8 cellular contexts compared by ENCODE assay signal in genomic region chr7:76549025-76549854, GRCh38. TPM values are rescaled to one million over a fixed set of nuclear protein-coding genes. Genes with fewer than 3 reads are reported as not detected.
DNase-seq lines count a peak whose midpoint lies in the region; ATAC-seq, FAIRE-seq and TF ChIP-seq lines count a peak whose summit lies in the region.
"Not testable (repeated sequence)": the region's sequence is repeated elsewhere in the genome, so short reads cannot be mapped to it uniquely, and the experiment has no call there.

No MANE protein-coding gene starts in this region.

- not testable (repeated sequence) for H3K36me3 ChIP-seq in endodermal cell (ENCODE audit: control insufficient read depth, insufficient read depth, low read length); mesodermal cell (ENCODE audit: control insufficient read depth, insufficient read depth, low read length)

- H3K9me3 ChIP-seq in endodermal cell (ENCODE audit: control insufficient read depth, low read length); mesodermal cell (ENCODE audit: control insufficient read depth, low read length): not testable (repeated sequence)

- peak overlapping the region; percentile 86 for H3K4me3 ChIP-seq in endodermal cell (ENCODE audit: low read length)
- peak overlapping the region; percentile 66 for H3K4me3 ChIP-seq in mesodermal cell (ENCODE audit: extremely low read depth, insufficient read depth, low read length, poor library complexity, severe bottlenecking)

- peak; percentile 99 for ATAC-seq in GM21390 (IDR thresholded peaks at IDR 0.05; ENCODE audit: unreplicated experiment)

- not testable (repeated sequence) for H3K27ac ChIP-seq in endodermal cell (ENCODE audit: low read depth, low read length)
- H3K27ac ChIP-seq in mesodermal cell (ENCODE audit: low read depth, low read length, severe bottlenecking) = peak overlapping the region; percentile 59

- 0% methylated on average over 71 of the region's 71 CpGs; no CpG with 5 or more reads in 1 of the 2 experiments for WGBS in endodermal cell (ENCODE audit: insufficient coverage in 1 of 2, insufficient read length in 1 of 2), 2 experiments
- 0 to 1% methylated on average over 29 to 56 of the region's 71 CpGs for WGBS in mesodermal cell (ENCODE audit: insufficient coverage in 2 of 2), 2 experiments

- H3K4me1 Mint-ChIP-seq in endodermal cell = not testable (repeated sequence)

- peak overlapping the region; percentile 85 for H3K4me3 Mint-ChIP-seq in endodermal cell

- not testable (repeated sequence) for H3K27me3 ChIP-seq in endodermal cell (ENCODE audit: control insufficient read depth, insufficient read depth, low read length, poor library complexity, severe bottlenecking)

- peak overlapping the region; percentile 82 for H3K27ac Mint-ChIP-seq in endodermal cell

- DNase-seq in Caki2 (ENCODE audit: low read depth) (peak; percentile 82), HTR-8/SVneo (ENCODE audit: insufficient read length, low spot score) (peak; percentile 55), NOMO-1 treated with dmso at 0.1 percent for 144 hours (lab: John Stamatoyannopoulos, UW; ENCODE audit: unreplicated experiment) (peak; percentile 99), endodermal cell (peak; percentile 96)
- DNase-seq in activated CD8-positive, alpha-beta memory T cell treated with anti-CD3 and anti-CD28 coated beads, Interleukin-2, amount 50 U/mL, for 1 hour (ENCODE audit: extremely low read depth) = peak; percentile 65
- peak; percentile 62 for DNase-seq in stimulated activated CD8-positive, alpha-beta memory T cell treated with anti-CD3 and anti-CD28 coated beads, Interleukin-15, amount 100 ng/mL, for 1 hour (ENCODE audit: low read depth)

- H3K9me3 Mint-ChIP-seq in endodermal cell = not testable (repeated sequence)

- not testable (repeated sequence) for H3K27me3 Mint-ChIP-seq in endodermal cell (ENCODE audit: insufficient read depth)

- peak; percentile 24 for TF ChIP-seq CTCF in endodermal cell (conservative IDR thresholded peaks at IDR 0.05)

- H3K9ac ChIP-seq in endodermal cell (ENCODE audit: extremely low read depth, low read length, poor library complexity, severe bottlenecking) = peak overlapping the region; percentile 69

- H3K36me3 Mint-ChIP-seq in endodermal cell (ENCODE audit: low read depth) = not testable (repeated sequence)

- not testable (repeated sequence) for FAIRE-seq in HTR-8/SVneo (lab: Jason Lieb, UNC)

- H3K4me1 ChIP-seq in endodermal cell (ENCODE audit: control insufficient read depth, insufficient read depth, low read length); mesodermal cell (ENCODE audit: control insufficient read depth, insufficient read depth, low read length, poor library complexity, severe bottlenecking): not testable (repeated sequence)

- in situ Hi-C loops in Caki2 (cut with HindIII; ENCODE audit: low pct_unique_long_range_greater_than_20kb, low sequenced_read_pairs) = not testable (repeated sequence)

RNA-seq across cellular contexts. Expression of gene SPDYE16, which starts 6.1 kb away (rescaled TPM):
- total RNA-seq in Caki2 (2014; rRNA removed; shearing (Covaris generic); ENCODE audit: low replicate concordance) = 2.2 TPM in 1 of 2 replicates, not detected in the other
- under 1 TPM in 1 of 2 donors, not detected in 1; 0.37 TPM for total RNA-seq in endodermal cell
- not detected for polyA plus RNA-seq in endodermal cell (2013, experiment 1 of 2)
- not detected for polyA plus RNA-seq in endodermal cell (2013, experiment 2 of 2)
- polyA plus RNA-seq in mesodermal cell (2013, experiment 1 of 2) = not detected
- polyA plus RNA-seq in mesodermal cell (2013, experiment 2 of 2) = not detected

RNA-seq across cellular contexts. Expression of gene UPK3B, which starts 38.9 kb away (rescaled TPM):
- 0.64 and 2.5 TPM in 2 replicates for total RNA-seq in Caki2 (2014; rRNA removed; shearing (Covaris generic); ENCODE audit: low replicate concordance)
- total RNA-seq in endodermal cell = 1 to 10 TPM; 1.2 to 2.3 TPM
- polyA plus RNA-seq in endodermal cell (2013, experiment 1 of 2) = 0.39 TPM
- 0.66 TPM for polyA plus RNA-seq in endodermal cell (2013, experiment 2 of 2)
- not detected for polyA plus RNA-seq in mesodermal cell (2013, experiment 1 of 2)
- polyA plus RNA-seq in mesodermal cell (2013, experiment 2 of 2) = not detected
